Comparison of ENCODE assay signal across 1 cellular context in the genomic region with DNA sequence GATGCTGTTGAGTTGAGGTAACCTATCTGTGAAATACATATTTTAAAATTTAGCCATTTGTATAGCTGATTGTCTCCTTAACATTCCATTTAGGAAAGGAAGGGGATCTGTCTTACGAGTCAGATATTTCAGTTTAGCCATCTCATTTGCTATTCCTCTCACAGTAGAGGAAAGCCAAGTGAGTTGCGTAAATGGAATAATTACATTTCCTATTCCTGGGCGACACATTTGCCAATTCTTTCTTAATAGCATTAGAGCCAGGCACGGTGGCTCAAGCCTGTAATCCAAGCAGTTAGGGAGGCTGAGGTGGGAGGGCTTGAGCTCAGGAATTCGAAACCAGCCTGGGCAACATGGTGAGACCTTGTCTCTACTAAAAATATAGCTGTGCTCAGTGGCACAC.
TF ChIP-seq lines count a peak whose summit lies in the region.

No MANE protein-coding gene starts in this region.

TF ChIP-seq in IMR-90, 13 proteins besides CTCF, POLR2A, EP300 and RAD21:
- TF ChIP-seq SMC3 (IDR thresholded peaks at IDR 0.05; ENCODE audit: low read depth, low read length) (no peak), MAZ (IDR thresholded peaks at IDR 0.05; ENCODE audit: borderline replicate concordance, low read depth, low read length) (no peak), NFE2L2 (IDR thresholded peaks at IDR 0.05; ENCODE audit: low read depth, low read length) (no peak), BHLHE40 (IDR thresholded peaks at IDR 0.05; ENCODE audit: low read depth, low read length) (no peak), CHD1 (IDR thresholded peaks at IDR 0.05; ENCODE audit: low read depth, low read length) (no peak), RFX5 (IDR thresholded peaks at IDR 0.05; ENCODE audit: low read depth, low read length) (no peak), MXI1 (IDR thresholded peaks at IDR 0.05; ENCODE audit: borderline replicate concordance, low read depth, low read length) (no peak), MAFK (IDR thresholded peaks at IDR 0.05; ENCODE audit: low read depth, low read length) (no peak), FOS (IDR thresholded peaks at IDR 0.05; ENCODE audit: low read depth, low read length) (no peak), CEBPB (IDR thresholded peaks at IDR 0.05; ENCODE audit: low read depth, low read length) (no peak), RCOR1 (IDR thresholded peaks at IDR 0.05; ENCODE audit: insufficient replicate concordance, low read length) (no peak)
- TF ChIP-seq, protein P1, sequence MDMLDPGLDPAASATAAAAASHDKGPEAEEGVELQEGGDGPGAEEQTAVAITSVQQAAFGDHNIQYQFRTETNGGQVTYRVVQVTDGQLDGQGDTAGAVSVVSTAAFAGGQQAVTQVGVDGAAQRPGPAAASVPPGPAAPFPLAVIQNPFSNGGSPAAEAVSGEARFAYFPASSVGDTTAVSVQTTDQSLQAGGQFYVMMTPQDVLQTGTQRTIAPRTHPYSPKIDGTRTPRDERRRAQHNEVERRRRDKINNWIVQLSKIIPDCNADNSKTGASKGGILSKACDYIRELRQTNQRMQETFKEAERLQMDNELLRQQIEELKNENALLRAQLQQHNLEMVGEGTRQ (IDR thresholded peaks at IDR 0.05; ENCODE audit: low read depth, low read length), result no peak
- TF ChIP-seq, protein P2, sequence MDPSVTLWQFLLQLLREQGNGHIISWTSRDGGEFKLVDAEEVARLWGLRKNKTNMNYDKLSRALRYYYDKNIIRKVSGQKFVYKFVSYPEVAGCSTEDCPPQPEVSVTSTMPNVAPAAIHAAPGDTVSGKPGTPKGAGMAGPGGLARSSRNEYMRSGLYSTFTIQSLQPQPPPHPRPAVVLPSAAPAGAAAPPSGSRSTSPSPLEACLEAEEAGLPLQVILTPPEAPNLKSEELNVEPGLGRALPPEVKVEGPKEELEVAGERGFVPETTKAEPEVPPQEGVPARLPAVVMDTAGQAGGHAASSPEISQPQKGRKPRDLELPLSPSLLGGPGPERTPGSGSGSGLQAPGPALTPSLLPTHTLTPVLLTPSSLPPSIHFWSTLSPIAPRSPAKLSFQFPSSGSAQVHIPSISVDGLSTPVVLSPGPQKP (IDR thresholded peaks at IDR 0.05; ENCODE audit: borderline replicate concordance, low read depth, low read length), result no peak
